ENCODE assay signal across 8 cellular contexts in genomic region chr12:46473634-46474201, GRCh38.
DNase-seq lines count a peak whose midpoint lies in the region; ATAC-seq and TF ChIP-seq lines count a peak whose summit lies in the region.

No MANE protein-coding gene starts in this region.

- CTCF ChIA-PET in MCF 10A (lab: Yijun Ruan, JAX): interaction anchor here (0.9 to 1.4 kb wide), 3 partner anchors 88 to 200 kb away, joined by 3 to 7 read pairs (median 4); no protein-coding TSS in a partner anchor

- DNase-seq in BE2C (peak; percentile 70), NOMO-1 (lab: John Stamatoyannopoulos, UW; ENCODE audit: unreplicated experiment in 2 of 2) (peak; percentile 45 to 86), MCF 10A (ENCODE audit: unreplicated experiment) (peak; percentile 89), left colon (peak; percentile 57 to 83), thoracic aorta (ENCODE audit: low spot score) (peak; percentile 53), NCI-H345 (lab: John Stamatoyannopoulos, UW) (no peak)

- no peaks in the 10 kb centered on the region for H3K27me3 Mint-ChIP-seq in MCF 10A (ENCODE audit: insufficient read depth, unreplicated experiment)

- intact Hi-C loops in MCF 10A (cut with micrococcal nuclease): loop anchor here (1.0 to 5.0 kb wide), 3 partner anchors 43 to 102 kb away; no protein-coding TSS in a partner anchor
- intact Hi-C loops in left colon (cut with DNase I, micrococcal nuclease): loop anchor here in 1 of 2 donors (10.0 kb wide), 1 partner anchor 89 kb away; no protein-coding TSS in a partner anchor

- H3K4me1 ChIP-seq in BE2C: peaks cover 23% of the 10 kb centered on the region
- H3K4me1 ChIP-seq in thoracic aorta (ENCODE audit: control insufficient read depth in 1 of 2, low read depth in 2 of 2): peaks cover 14 to 26% of the 10 kb centered on the region in 2 donors

- H3K9me3 ChIP-seq in BE2C: no peaks in the 10 kb centered on the region
- H3K9me3 ChIP-seq in thoracic aorta: no peaks in the 10 kb centered on the region

- peaks cover 44% of the 10 kb centered on the region for H3K4me1 Mint-ChIP-seq in MCF 10A (ENCODE audit: insufficient read depth, unreplicated experiment)

- POLR2A ChIA-PET in MCF 10A (lab: Yijun Ruan, JAX): interaction anchor here (0.7 to 3.3 kb wide), 23 partner anchors 10 to 110 kb away, joined by 3 to 29 read pairs (median 4); no protein-coding TSS in a partner anchor

- TF ChIP-seq CTCF in BE2C (IDR thresholded peaks at IDR 0.05; ENCODE audit: low read depth, low read length) (no peak), MCF 10A (IDR thresholded peaks at IDR 0.05; ENCODE audit: unreplicated experiment) (no peak), thoracic aorta (IDR thresholded peaks at IDR 0.05) (no peak)

- H3K9me3 Mint-ChIP-seq in MCF 10A (ENCODE audit: unreplicated experiment): peaks cover 5% of the 10 kb centered on the region

- H3K36me3 Mint-ChIP-seq in MCF 10A (ENCODE audit: insufficient read depth, unreplicated experiment): no peaks in the 10 kb centered on the region

- H3K27ac ChIP-seq in thoracic aorta: peak overlapping the region; percentile 88 to 91

- H3K4me3 Mint-ChIP-seq in MCF 10A (ENCODE audit: unreplicated experiment): peak overlapping the region; percentile 58

- no peaks in the 10 kb centered on the region for H3K36me3 ChIP-seq in BE2C
- H3K36me3 ChIP-seq in thoracic aorta: no peaks in the 10 kb centered on the region

- TSS peak; percentile 91 for BruUV-seq in MCF 10A (replicated peaks; lab: Mats Ljungman, UMichigan)

- ATAC-seq in GM18867 (IDR thresholded peaks at IDR 0.05; ENCODE audit: unreplicated experiment) (peak; percentile 78), HG03060 (IDR thresholded peaks at IDR 0.05; ENCODE audit: low read depth, unreplicated experiment) (peak; percentile 47), left colon (peak; percentile 97), thoracic aorta (ENCODE audit: insufficient number of reproducible peaks, low FRiP score, low read depth) (peak; percentile 78)

- H3K27ac Mint-ChIP-seq in MCF 10A (ENCODE audit: low read depth, unreplicated experiment): peak overlapping the region; percentile 94

- H3K27me3 ChIP-seq in BE2C (no peaks in the 10 kb centered on the region), thoracic aorta (replicated peaks; ENCODE audit: insufficient read depth) (no peaks in the 10 kb centered on the region)

- H3K4me3 ChIP-seq in BE2C (ENCODE audit: low read depth, low read length) (peak overlapping the region; percentile 30), thoracic aorta (peak overlapping the region; percentile 63)

Comparison
In these comparisons a context has a peak if more than half of its experiments do, and no peak if none do; other contexts are left out.
1. ATAC-seq: peak in every context shown above with its lines; median percentile 97 in left colon; 78 in GM18867; 78 in thoracic aorta; 47 in HG03060.